1 cellular context compared by ENCODE assay signal in the genomic region with DNA sequence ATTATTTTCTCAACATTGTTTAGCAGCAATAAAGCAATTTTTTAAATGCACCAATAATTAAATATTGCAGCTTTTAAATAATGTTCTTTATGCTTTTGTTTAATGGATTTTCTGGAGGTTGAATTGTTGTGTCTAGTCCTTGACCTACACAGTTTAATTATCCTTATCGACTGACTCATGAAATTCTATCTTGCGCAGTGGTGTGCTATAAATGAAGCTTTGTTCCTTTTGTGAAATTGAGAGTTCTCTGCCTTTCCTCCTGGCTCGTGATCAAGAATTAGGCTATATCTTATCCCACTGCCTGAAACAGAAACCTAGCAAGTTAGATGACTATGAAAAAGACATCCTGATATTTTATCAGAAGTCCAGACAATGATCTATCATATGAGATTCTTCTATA.
TF ChIP-seq lines count a peak whose summit lies in the region.

No MANE protein-coding gene starts in this region.

TF ChIP-seq in HEK293, 187 proteins besides CTCF, POLR2A, EP300 and RAD21 (continued from another document):
- TF ChIP-seq ZBTB11 (tag by site-specific recombination; conservative IDR thresholded peaks at IDR 0.05; ENCODE audit: low read depth) (no peak), PBX3 (CRISPR knock-in tag; IDR thresholded peaks at IDR 0.05) (no peak), ZNF274 (IDR thresholded peaks at IDR 0.05; ENCODE audit: low read length) (no peak), ZNF274 (tag by site-specific recombination; IDR thresholded peaks at IDR 0.05; ENCODE audit: borderline replicate concordance) (no peak), ZNF585B (tag by site-specific recombination; IDR thresholded peaks at IDR 0.05) (no peak), ZFP41 (tag by site-specific recombination; IDR thresholded peaks at IDR 0.05; ENCODE audit: borderline replicate concordance) (no peak), ZNF555 (tag by site-specific recombination; conservative IDR thresholded peaks at IDR 0.05) (no peak)
- TF ChIP-seq, protein P1, sequence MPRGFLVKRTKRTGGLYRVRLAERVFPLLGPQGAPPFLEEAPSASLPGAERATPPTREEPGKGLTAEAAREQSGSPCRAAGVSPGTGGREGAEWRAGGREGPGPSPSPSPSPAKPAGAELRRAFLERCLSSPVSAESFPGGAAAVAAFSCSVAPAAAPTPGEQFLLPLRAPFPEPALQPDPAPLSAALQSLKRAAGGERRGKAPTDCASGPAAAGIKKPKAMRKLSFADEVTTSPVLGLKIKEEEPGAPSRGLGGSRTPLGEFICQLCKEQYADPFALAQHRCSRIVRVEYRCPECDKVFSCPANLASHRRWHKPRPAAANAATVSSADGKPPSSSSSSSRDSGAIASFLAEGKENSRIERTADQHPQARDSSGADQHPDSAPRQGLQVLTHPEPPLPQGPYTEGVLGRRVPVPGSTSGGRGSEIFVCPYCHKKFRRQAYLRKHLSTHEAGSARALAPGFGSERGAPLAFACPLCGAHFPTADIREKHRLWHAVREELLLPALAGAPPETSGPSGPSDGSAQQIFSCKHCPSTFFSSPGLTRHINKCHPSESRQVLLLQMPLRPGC (tag by site-specific recombination; IDR thresholded peaks at IDR 0.05), result no peak
